Comparison of ENCODE assay signal across 8 cellular contexts in genomic region chr10:116787893-116788665, GRCh38. TPM values are rescaled to one million over a fixed set of nuclear protein-coding genes. Genes with fewer than 3 reads are reported as not detected.
DNase-seq lines count a peak whose midpoint lies in the region; ATAC-seq, FAIRE-seq and TF ChIP-seq lines count a peak whose summit lies in the region.

No MANE protein-coding gene starts in this region.

- TF ChIP-seq CTCF in A549 (IDR thresholded peaks at IDR 0.05) (peak; percentile 96), lung (IDR thresholded peaks at IDR 0.05; ENCODE audit: control extremely low read depth, extremely low read depth) (peak; percentile 88)

- TF ChIP-seq EP300 in A549 (IDR thresholded peaks at IDR 0.05): no peak

- DNase-seq in A549 (ENCODE audit: low read depth in 1 of 2, low spot score in 1 of 2) (peak; percentile 49 to 62), GM18507 (ENCODE audit: extremely low spot score, insufficient read length, low read depth) (peak; percentile 40), NCI-H345 (lab: John Stamatoyannopoulos, UW) (peak; percentile 68), ecto neural progenitor cell (ENCODE audit: low spot score) (peak; percentile 92), lung (ENCODE audit: low spot score) (peak; percentile 70)
- peak; percentile 79 to 82 for DNase-seq in activated CD4-positive, alpha-beta T cell treated with anti-CD3 and anti-CD28 coated beads, Interleukin-2, amount 50 U/mL, for 48 hours
- DNase-seq in stimulated activated CD4-positive, alpha-beta T cell treated with anti-CD3 and anti-CD28 coated beads, TNF-alpha, amount 100 ng/mL, for 48 hours (ENCODE audit: low read depth in 3 of 3): peak; percentile 47 to 57 (median 51)

- 5% methylated on average over 28 of the region's 29 CpGs for WGBS in A549 (ENCODE audit: missing lambda C conversion rate)
- 1 to 3% methylated on average over 29 of the region's 29 CpGs for WGBS in lung, 2 donors

- peak overlapping the region; percentile 40 for H3K4me3 ChIP-seq in A549
- no peak overlapping the region for H3K4me3 ChIP-seq in lung

- CTCF ChIA-PET in A549 (lab: Yijun Ruan, JAX): interaction anchor here (0.7 to 38.0 kb wide), 72 partner anchors 9 to 825 kb away, joined by 3 to 1061 read pairs (median 4); partner anchors contain the start of gene HSPA12A

- no peaks in the 10 kb centered on the region for H3K27me3 ChIP-seq in lung (ENCODE audit: control insufficient read depth, insufficient read depth)

- TF ChIP-seq RAD21 in A549 (conservative IDR thresholded peaks at IDR 0.05 in 1 of 2, IDR thresholded peaks at IDR 0.05 in 1 of 2): peak; percentile 86 to 96

- H3K4me2 ChIP-seq in A549: peak overlapping the region; percentile 79

- no peak for TF ChIP-seq POLR2A in A549 (IDR thresholded peaks at IDR 0.05; ENCODE audit: low read length)

- H3K36me3 ChIP-seq in lung (ENCODE audit: control insufficient read depth in 2 of 2, insufficient read depth in 2 of 2, low read length in 2 of 2): no peaks in the 10 kb centered on the region

- peak overlapping the region in 1 of 2 experiments; percentile 62; a peak in 3 of 6 replicates for H3K27ac ChIP-seq in A549
- H3K27ac ChIP-seq in lung (ENCODE audit: low read depth in 1 of 2, low read length in 1 of 2): peak overlapping the region in 1 of 2 donors; percentile 17

- POLR2A ChIA-PET in A549 (lab: Yijun Ruan, JAX): interaction anchor here (2.4 kb wide), 1 partner anchor 45 kb away, joined by 17 read pairs; the partner anchor contains the start of gene HSPA12A

- H3K4me1 ChIP-seq in A549 (no peaks in the 10 kb centered on the region), lung (ENCODE audit: control insufficient read depth in 2 of 2, insufficient read depth in 2 of 2, low read length in 2 of 2) (peaks cover 0 to 4% of the 10 kb centered on the region in 2 donors)

- FAIRE-seq in A549 (lab: Jason Lieb, UNC) (no peak), GM18507 (lab: Jason Lieb, UNC) (peak; percentile 38)

- ATAC-seq in A549: peak; percentile 82 to 94
- ATAC-seq in HG03066 (IDR thresholded peaks at IDR 0.05; ENCODE audit: low read depth, unreplicated experiment): peak; percentile 82
- ATAC-seq in lung (ENCODE audit: insufficient read depth, low FRiP score): peak; percentile 68

- H3K9me3 ChIP-seq in A549 (no peaks in the 10 kb centered on the region), lung (ENCODE audit: control insufficient read depth in 2 of 2, insufficient read depth in 1 of 2, low read length in 1 of 2) (no peaks in the 10 kb centered on the region)

TF ChIP-seq in A549, 52 proteins besides CTCF, POLR2A, EP300 and RAD21:
- TF ChIP-seq RARB (CRISPR knock-in tag; IDR thresholded peaks at IDR 0.05): no peak
- TF ChIP-seq MAX (IDR thresholded peaks at IDR 0.05): peak; percentile 45
- no peak for TF ChIP-seq HES2 (IDR thresholded peaks at IDR 0.05)
- TF ChIP-seq SMC3 (IDR thresholded peaks at IDR 0.05): peak; percentile 98
- TF ChIP-seq NFE2L2 (conservative IDR thresholded peaks at IDR 0.05; ENCODE audit: low read length): no peak
- no peak for TF ChIP-seq PHF8 (IDR thresholded peaks at IDR 0.05; ENCODE audit: borderline replicate concordance, low read depth)
- TF ChIP-seq HMGXB4 (CRISPR knock-in tag; IDR thresholded peaks at IDR 0.05; ENCODE audit: borderline replicate concordance): no peak
- no peak for TF ChIP-seq PBX3 (IDR thresholded peaks at IDR 0.05)
- no peak for TF ChIP-seq ELK1 (IDR thresholded peaks at IDR 0.05; ENCODE audit: low read depth, low read length)
- TF ChIP-seq ESRRA (IDR thresholded peaks at IDR 0.05; ENCODE audit: borderline replicate concordance, low read length): no peak
- peak; percentile 62; the same call in 1 of the 2 replicates for TF ChIP-seq E2F6 (IDR thresholded peaks at IDR 0.05; ENCODE audit: borderline replicate concordance, low read depth)
- TF ChIP-seq RFX5 (IDR thresholded peaks at IDR 0.05): no peak
- no peak for TF ChIP-seq BHLHE40 (IDR thresholded peaks at IDR 0.05; ENCODE audit: low read depth, low read length)
- no peak for TF ChIP-seq MYC (IDR thresholded peaks at IDR 0.05; ENCODE audit: borderline replicate concordance, low read length)
- no peak for TF ChIP-seq ZC3H11A (IDR thresholded peaks at IDR 0.05)
- TF ChIP-seq TP53 (CRISPR knock-in tag; IDR thresholded peaks at IDR 0.05): no peak
- no peak for TF ChIP-seq FOSB (CRISPR knock-in tag; IDR thresholded peaks at IDR 0.05)

RNA-seq across cellular contexts. Expression of gene HSPA12A, which starts 45.7 kb away (rescaled TPM):
- polyA plus RNA-seq in A549 (2011; rRNA removed) (17.0 and 17.4 TPM in 2 replicates), A549 (2017; fragmentation: RNase III; extraction: RNeasy Plus Mini Kit Qiagen cat#74134 plus additional on column Dnase treatment) (16.7 to 17.8 TPM (median 16.9 TPM) in 3 replicates), lung (1 to 10 TPM; 2.0 to 2.5 TPM)
- polyA plus RNA-seq in A549 (2012; cell fraction: cytosol; rRNA removed): 7.7 and 9.1 TPM in 2 replicates
- polyA plus RNA-seq in A549 (2012; cell fraction: nucleus; rRNA removed): 20.5 and 23.0 TPM in 2 replicates
- polyA minus RNA-seq in A549 (2011; rRNA and poly(A)+ RNA removed): 25.2 and 27.4 TPM in 2 replicates
- 1 to 10 TPM; 7.4 to 9.8 TPM for total RNA-seq in lung

Comparison
In these comparisons a context has a peak if more than half of its experiments do, and no peak if none do; other contexts are left out.
1. DNase-seq: peak in every context shown above with its lines; median percentile 92 in ecto neural progenitor cell; 80 in activated CD4-positive, alpha-beta T cell treated with anti-CD3 and anti-CD28 coated beads, Interleukin-2, amount 50 U/mL, for 48 hours; 70 in lung; 68 in NCI-H345; 56 in A549; 51 in stimulated activated CD4-positive, alpha-beta T cell treated with anti-CD3 and anti-CD28 coated beads, TNF-alpha, amount 100 ng/mL, for 48 hours; 40 in GM18507.